In genomic region chr10:21304608-21305007, GRCh38 we compare ENCODE assay signal across 15 cellular contexts.
A peak's percentile ranks its signal among the peaks of the same experiment; 100 is the strongest.
DNase-seq lines count a peak whose midpoint lies in the region; ATAC-seq and TF ChIP-seq lines count a peak whose summit lies in the region.
"Had no signal": no experiment of that assay in that cellular context is flagged by ENCODE, and none has a peak within 500 bp of the region (broad histone marks: within the 10 kb centered on the region; RNA-seq: fewer than 3 reads in every experiment).

No MANE protein-coding gene starts in this region.

- H3K79me2 ChIP-seq in HCT116 (ENCODE audit: insufficient read depth, low read length), result no peaks in the 10 kb centered on the region

- H3K9me2 ChIP-seq in HCT116 (ENCODE audit: insufficient read depth), result no peaks in the 10 kb centered on the region

- TF ChIP-seq CTCF in HCT116 (IDR thresholded peaks at IDR 0.05 in 2 of 3, conservative IDR thresholded peaks at IDR 0.05 in 1 of 3; ENCODE audit: borderline replicate concordance in 1 of 3, insufficient read depth in 1 of 3, low read depth in 2 of 3, low read length in 2 of 3), result no peak
- TF ChIP-seq CTCF in RWPE2 (IDR thresholded peaks at IDR 0.05; ENCODE audit: poor library complexity, severe bottlenecking), result no peak
- no peak for TF ChIP-seq CTCF in thyroid gland (IDR thresholded peaks at IDR 0.05)

- H3K27me3 ChIP-seq in HCT116 (ENCODE audit: insufficient read depth, low read length) (no peaks in the 10 kb centered on the region), RWPE2 (ENCODE audit: insufficient read depth, poor library complexity, severe bottlenecking) (no peaks in the 10 kb centered on the region), thyroid gland (no peaks in the 10 kb centered on the region)

- H3K9me3 Mint-ChIP-seq in activated T-cell treated with anti-CD3 and anti-CD28 coated beads, Interleukin-2, amount 50 U/mL, for 4 hours, result no peaks in the 10 kb centered on the region
- H3K9me3 Mint-ChIP-seq: CD4-positive, alpha-beta memory T cell had no signal

- TF ChIP-seq POLR2A in HCT116 (IDR thresholded peaks at IDR 0.05; ENCODE audit: borderline replicate concordance, extremely low read depth, insufficient read depth, insufficient read length) (no peak), thyroid gland (IDR thresholded peaks at IDR 0.05) (no peak)

- peaks cover 2% of the 10 kb centered on the region for H3K27me3 Mint-ChIP-seq in activated T-cell treated with anti-CD3 and anti-CD28 coated beads, Interleukin-2, amount 50 U/mL, for 4 hours (ENCODE audit: low read depth)
- H3K27me3 Mint-ChIP-seq: B cell had no signal

- intact Hi-C loops in HCT116 (cut with micrococcal nuclease), result no loop called here
- intact Hi-C loops in thyroid gland (cut with DNase I), result no loop called here
- intact Hi-C loops in cardiac septum (cut with DNase I), result no loop called here

- no peaks in the 10 kb centered on the region for H3K9me3 ChIP-seq in HCT116 (ENCODE audit: control insufficient read depth in 1 of 2, insufficient read depth in 1 of 2, low read depth in 1 of 2, low read length in 2 of 2)
- no peaks in the 10 kb centered on the region for H3K9me3 ChIP-seq in RWPE2 (ENCODE audit: severe bottlenecking)
- H3K9me3 ChIP-seq in thyroid gland, result no peaks in the 10 kb centered on the region
- H3K9me3 ChIP-seq: HAP-1 had no signal

- CTCF ChIA-PET in HCT116 (lab: Charles Lee), result no interaction called here

- no peak overlapping the region for H3K27ac ChIP-seq in HCT116 (ENCODE audit: low read depth, low read length)
- H3K27ac ChIP-seq in RWPE2 (ENCODE audit: poor library complexity, severe bottlenecking), result peak overlapping the region; percentile 34
- peak overlapping the region; percentile 86 to 89 (median 86) for H3K27ac ChIP-seq in thyroid gland

- H3K36me3 ChIP-seq in HCT116 (ENCODE audit: control insufficient read depth in 1 of 2, insufficient read depth in 2 of 2, low read length in 2 of 2), result no peaks in the 10 kb centered on the region
- H3K36me3 ChIP-seq in RWPE2 (ENCODE audit: low read depth), result no peaks in the 10 kb centered on the region
- H3K36me3 ChIP-seq in thyroid gland, result no peaks in the 10 kb centered on the region
- H3K36me3 ChIP-seq: HAP-1 had no signal

- BruUV-seq in HCT116 (replicated peaks; lab: Mats Ljungman, UMichigan), result no TSS peak

- H3K4me1 ChIP-seq in HCT116 (ENCODE audit: control insufficient read depth in 1 of 2, insufficient read depth in 2 of 2, low read length in 2 of 2) (peaks cover 11 to 22% of the 10 kb centered on the region in 2 experiments; a peak in 3 of 4 replicates), RWPE2 (ENCODE audit: insufficient read depth, poor library complexity, severe bottlenecking) (peaks cover 10% of the 10 kb centered on the region), thyroid gland (peaks cover 17 to 21% of the 10 kb centered on the region in 2 donors)

- no peak for TF ChIP-seq RAD21 in HCT116 (IDR thresholded peaks at IDR 0.05; ENCODE audit: low read depth)

- H3K4me3 Mint-ChIP-seq in activated T-cell treated with anti-CD3 and anti-CD28 coated beads, Interleukin-2, amount 50 U/mL, for 4 hours, result no peak overlapping the region
- H3K4me3 Mint-ChIP-seq: B cell; CD4-positive, alpha-beta memory T cell had no signal

- RAD21 ChIA-PET in HCT116 (lab: Charles Lee; ENCODE audit: low non-redundant PET in 1 of 2, low total read pairs in 2 of 2, uncharacterized antibody in 2 of 2, unreplicated experiment in 2 of 2), result interaction anchor here in 1 of 2 experiments (0.6 kb wide), 1 partner anchor 14 kb away, joined by 3 read pairs; no protein-coding TSS in a partner anchor

- DNase-seq in HCT116 (ENCODE audit: low read depth, low spot score) (no peak), RWPE2 (ENCODE audit: low spot score) (no peak), dedifferentiated amniotic fluid mesenchymal stem cell (ENCODE audit: extremely low spot score) (peak; percentile 4), thyroid gland (no peak), cardiac septum (ENCODE audit: low spot score) (no peak)
- no peak for DNase-seq in activated T-cell treated with anti-CD3 and anti-CD28 coated beads, Interleukin-2, amount 50 U/mL, for 4 hours
- DNase-seq: ACHN; C1 segment of cervical spinal cord; CD4-positive, alpha-beta memory T cell; DND-41; GDM1; KBM-7 had no signal

- H3K9ac ChIP-seq in HCT116 (ENCODE audit: low read length), result no peak overlapping the region

- WGBS in thyroid gland, 2 donors, result 91 to 97% methylated on average over 2 of the region's 2 CpGs

- H3K4me3 ChIP-seq in HCT116 (replicated peaks in 1 of 2; ENCODE audit: low read depth in 1 of 2, low read length in 2 of 2), result no peak overlapping the region
- H3K4me3 ChIP-seq in RWPE2 (ENCODE audit: severe bottlenecking), result no peak overlapping the region
- no peak overlapping the region for H3K4me3 ChIP-seq in thyroid gland (replicated peaks in 1 of 3)
- H3K4me3 ChIP-seq: HAP-1 had no signal

- H4K20me1 ChIP-seq in HCT116 (ENCODE audit: insufficient read depth), result no peaks in the 10 kb centered on the region

- H3K36me3 Mint-ChIP-seq in activated T-cell treated with anti-CD3 and anti-CD28 coated beads, Interleukin-2, amount 50 U/mL, for 4 hours (ENCODE audit: insufficient read depth), result no peaks in the 10 kb centered on the region
- H3K36me3 Mint-ChIP-seq: CD4-positive, alpha-beta memory T cell had no signal

- ATAC-seq in HCT116, result no peak
- no peak for ATAC-seq in RWPE2 (ENCODE audit: low read depth)
- ATAC-seq in activated T-cell treated with anti-CD3 and anti-CD28 coated beads, Interleukin-2, amount 50 U/mL, for 4 hours, result no peak
- no peak for ATAC-seq in GM21367 (IDR thresholded peaks at IDR 0.05; ENCODE audit: unreplicated experiment)

- H3K4me1 Mint-ChIP-seq in activated T-cell treated with anti-CD3 and anti-CD28 coated beads, Interleukin-2, amount 50 U/mL, for 4 hours (ENCODE audit: low read depth), result no peaks in the 10 kb centered on the region
- H3K4me1 Mint-ChIP-seq: B cell; CD4-positive, alpha-beta memory T cell had no signal

- H2AFZ ChIP-seq in HCT116 (ENCODE audit: low read depth, low read length, poor library complexity, severe bottlenecking), result peak overlapping the region; percentile 91

- H3K4me2 ChIP-seq in HCT116 (ENCODE audit: low read length), result peak overlapping the region; percentile 53

- POLR2A ChIA-PET in HCT116 (lab: Charles Lee), result no interaction called here

TF ChIP-seq in HCT116, 20 proteins besides CTCF, POLR2A, EP300 and RAD21:
- TF ChIP-seq SP1 (IDR thresholded peaks at IDR 0.05; ENCODE audit: low read depth) (no peak), EZH2phosphoT487 (IDR thresholded peaks at IDR 0.05; ENCODE audit: borderline replicate concordance) (no peak), ZNF274 (IDR thresholded peaks at IDR 0.05; ENCODE audit: low read depth, low read length) (no peak), ZFX (IDR thresholded peaks at IDR 0.05) (no peak), POLR2AphosphoS5 (IDR thresholded peaks at IDR 0.05; ENCODE audit: low read depth, low read length) (no peak), FOSL1 (IDR thresholded peaks at IDR 0.05; ENCODE audit: low read depth) (no peak)
TF ChIP-seq in HCT116: peak in this region for 0.
